37 cellular contexts compared by ENCODE assay signal in the genomic region with DNA sequence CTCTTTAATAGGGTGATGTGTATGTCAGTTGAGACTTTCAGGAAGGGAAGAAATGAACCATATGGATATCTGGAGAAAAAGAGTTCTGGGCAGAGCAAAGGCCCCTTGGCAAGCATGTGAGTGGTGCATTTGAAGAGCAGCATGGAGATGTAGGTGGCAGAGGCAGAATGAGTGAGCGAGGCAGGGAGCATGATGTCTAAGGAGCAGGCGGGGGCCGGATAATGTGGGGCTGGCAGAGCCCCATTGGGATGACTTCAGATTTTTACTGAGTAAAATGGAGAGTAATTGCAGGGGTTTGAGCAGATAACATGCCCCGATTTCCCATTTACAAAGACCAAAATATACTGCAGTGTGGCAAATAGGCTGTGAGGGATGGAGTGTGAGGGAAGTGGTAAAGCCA.
"Had no signal": no experiment of that assay in that cellular context is flagged by ENCODE, and none has a peak within 500 bp of the region (broad histone marks: within the 10 kb centered on the region; RNA-seq: fewer than 3 reads in every experiment).

No MANE protein-coding gene starts in this region.

- H3K36me3 Mint-ChIP-seq: activated CD4-positive, alpha-beta memory T cell treated with anti-CD3 and anti-CD28 coated beads for 36 hours; activated naive CD4-positive, alpha-beta T cell treated with anti-CD3 and anti-CD28 coated beads, Interleukin-2, amount 50 U/mL, for 72 hours; activated naive CD8-positive, alpha-beta T cell treated with anti-CD3 and anti-CD28 coated beads for 36 hours had no signal

- H3K4me3 ChIP-seq: adrenal gland, body of pancreas, breast epithelium had no signal

- H3K4me1 Mint-ChIP-seq: activated B cell treated with CpG ODN at 0.5 μM for 24 hours had no signal

- FAIRE-seq: astrocyte, TTC549 had no signal

- H3K9me3 Mint-ChIP-seq: activated B cell treated with CpG ODN at 0.5 μM for 24 hours; activated CD4-positive, alpha-beta memory T cell treated with anti-CD3 and anti-CD28 coated beads for 36 hours; activated CD4-positive, alpha-beta T cell treated with anti-CD3 and anti-CD28 coated beads, Interleukin-2, amount 10 ng/mL, durations not matched to agents 24 days and 14 days; activated CD8-positive, alpha-beta T cell treated with anti-CD3 and anti-CD28 coated beads for 36 hours; activated naive CD4-positive, alpha-beta T cell treated with anti-CD3 and anti-CD28 coated beads for 36 hours; activated naive CD4-positive, alpha-beta T cell treated with anti-CD3 and anti-CD28 coated beads, Interleukin-2, amount 50 U/mL, for 72 hours; activated T-cell treated with anti-CD3 and anti-CD28 coated beads, Interleukin-2, amount 50 U/mL, for 4 hours; activated T-cell treated with anti-CD3 and anti-CD28 coated beads, Interleukin-2, amount 50 U/mL, for 72 hours; activated T-helper 1 cell treated with anti-CD3 and anti-CD28 coated beads, Interleukin-12 subunit alpha, Interleukin-12 subunit beta, Interleukin-2, Interleukin-4 antibody, amounts not matched to agents 30 ng/mL and 10 ng/mL and 1 ng/mL, durations not matched to agents 14 hours and 24 hours and 36 hours; activated T-helper 17 cell treated with anti-CD3 and anti-CD28 coated beads, Interleukin-2, amount 50 U/mL, for 72 hours; T-helper 1 cell treated with Interleukin-12 subunit alpha and Interleukin-12 subunit beta and Interleukin-4 antibody, amounts not matched to agents 30 μg/mL and 1 μg/mL, for 36 hours; T-helper 2 cell treated with Interferon-gamma antibody and Interleukin-4, amounts not matched to agents 5 μg/mL and 100 μg/mL, for 36 hours had no signal

- H3K27me3 ChIP-seq: adrenal gland, body of pancreas, brain microvascular endothelial cell, breast epithelium had no signal

- H3K36me3 ChIP-seq: adrenal gland, brain microvascular endothelial cell, breast epithelium had no signal

- H3K4me3 Mint-ChIP-seq: activated B cell treated with CpG ODN at 0.5 μM for 24 hours; activated CD4-positive, alpha-beta memory T cell treated with anti-CD3 and anti-CD28 coated beads for 36 hours; activated CD4-positive, alpha-beta T cell treated with anti-CD3 and anti-CD28 coated beads, Interleukin-2, amount 10 ng/mL, durations not matched to agents 24 days and 14 days; activated CD8-positive, alpha-beta T cell treated with anti-CD3 and anti-CD28 coated beads for 36 hours; activated naive CD4-positive, alpha-beta T cell treated with anti-CD3 and anti-CD28 coated beads for 36 hours; activated naive CD8-positive, alpha-beta T cell treated with anti-CD3 and anti-CD28 coated beads for 36 hours; activated T-cell treated with anti-CD3 and anti-CD28 coated beads, Interleukin-2, amount 50 U/mL, for 4 hours; activated T-cell treated with anti-CD3 and anti-CD28 coated beads, Interleukin-2, amount 50 U/mL, for 72 hours; activated T-helper 1 cell treated with anti-CD3 and anti-CD28 coated beads, Interleukin-12 subunit alpha, Interleukin-12 subunit beta, Interleukin-2, Interleukin-4 antibody, amounts not matched to agents 30 ng/mL and 10 ng/mL and 1 ng/mL, durations not matched to agents 14 hours and 24 hours and 36 hours; activated T-helper 17 cell treated with anti-CD3 and anti-CD28 coated beads, Interleukin-2, amount 50 U/mL, for 72 hours; T-helper 1 cell treated with Interleukin-12 subunit alpha and Interleukin-12 subunit beta and Interleukin-4 antibody, amounts not matched to agents 30 μg/mL and 1 μg/mL, for 36 hours; T-helper 2 cell treated with Interferon-gamma antibody and Interleukin-4, amounts not matched to agents 5 μg/mL and 100 μg/mL, for 36 hours had no signal

- H3K27ac Mint-ChIP-seq: activated B cell treated with CpG ODN at 0.5 μM for 24 hours; activated CD4-positive, alpha-beta memory T cell treated with anti-CD3 and anti-CD28 coated beads for 36 hours; activated CD4-positive, alpha-beta T cell treated with anti-CD3 and anti-CD28 coated beads, Interleukin-2, amount 10 ng/mL, durations not matched to agents 24 days and 14 days; activated CD8-positive, alpha-beta T cell treated with anti-CD3 and anti-CD28 coated beads for 36 hours; activated naive CD4-positive, alpha-beta T cell treated with anti-CD3 and anti-CD28 coated beads for 36 hours; activated naive CD4-positive, alpha-beta T cell treated with anti-CD3 and anti-CD28 coated beads, Interleukin-2, amount 50 U/mL, for 72 hours; activated naive CD8-positive, alpha-beta T cell treated with anti-CD3 and anti-CD28 coated beads for 36 hours; activated T-cell treated with anti-CD3 and anti-CD28 coated beads, Interleukin-2, amount 50 U/mL, for 72 hours; activated T-helper 1 cell treated with anti-CD3 and anti-CD28 coated beads, Interleukin-12 subunit alpha, Interleukin-12 subunit beta, Interleukin-2, Interleukin-4 antibody, amounts not matched to agents 30 ng/mL and 10 ng/mL and 1 ng/mL, durations not matched to agents 14 hours and 24 hours and 36 hours; activated T-helper 17 cell treated with anti-CD3 and anti-CD28 coated beads, Interleukin-2, amount 50 U/mL, for 72 hours; T-helper 1 cell treated with Interleukin-12 subunit alpha and Interleukin-12 subunit beta and Interleukin-4 antibody, amounts not matched to agents 30 μg/mL and 1 μg/mL, for 36 hours; T-helper 2 cell treated with Interferon-gamma antibody and Interleukin-4, amounts not matched to agents 5 μg/mL and 100 μg/mL, for 36 hours had no signal

- DNase-seq: activated B cell treated with CpG ODN at 0.5 μM for 24 hours; activated CD4-positive, alpha-beta memory T cell treated with anti-CD3 and anti-CD28 coated beads for 36 hours; activated CD4-positive, alpha-beta T cell treated with anti-CD3 and anti-CD28 coated beads for 4 hours; activated CD4-positive, alpha-beta T cell treated with anti-CD3 and anti-CD28 coated beads, Interleukin-2, amount 10 ng/mL, durations not matched to agents 24 days and 14 days; activated CD4-positive, alpha-beta T cell treated with anti-CD3 and anti-CD28 coated beads, Interleukin-2, amount 50 U/mL, for 1 hour; activated CD4-positive, alpha-beta T cell treated with anti-CD3 and anti-CD28 coated beads, Interleukin-2, amount 50 U/mL, for 4 hours; activated CD4-positive, CD25-positive, alpha-beta regulatory T cell treated with anti-CD3 and anti-CD28 coated beads, Interleukin-2, amount 50 U/mL, for 72 hours; activated CD8-positive, alpha-beta memory T cell treated with anti-CD3 and anti-CD28 coated beads, Interleukin-2, amount 50 U/mL, for 4 hours; activated CD8-positive, alpha-beta T cell treated with anti-CD3 and anti-CD28 coated beads for 36 hours; activated effector memory CD4-positive, alpha-beta T cell treated with anti-CD3 and anti-CD28 coated beads, Interleukin-2, amount 50 U/mL, for 16 hours; activated gamma-delta T cell treated with Interleukin-2 at 50 U/mL for 16 hours; activated naive CD4-positive, alpha-beta T cell; activated naive CD4-positive, alpha-beta T cell treated with anti-CD3 and anti-CD28 coated beads for 36 hours; activated naive CD4-positive, alpha-beta T cell treated with anti-CD3 and anti-CD28 coated beads, Interleukin-2, amount 50 U/mL, for 16 hours; activated naive CD8-positive, alpha-beta T cell treated with anti-CD3 and anti-CD28 coated beads for 36 hours; activated T-cell treated with anti-CD3 and anti-CD28 coated beads for 4 hours; activated T-cell treated with anti-CD3 and anti-CD28 coated beads, Interleukin-2, amount 50 U/mL, for 1 hour; activated T-cell treated with anti-CD3 and anti-CD28 coated beads, Interleukin-2, amount 50 U/mL, for 4 hours; activated T-cell treated with anti-CD3 and anti-CD28 coated beads, Interleukin-2, amount 50 U/mL, for 72 hours; adrenal gland; amniotic stem cell; aorta; body of pancreas; brain microvascular endothelial cell; central memory CD4-positive, alpha-beta T cell; cerebellar nuclear complex; T-helper 2 cell; T-helper 9 cell had no signal

- H3K9me3 ChIP-seq: adrenal gland, body of pancreas, breast epithelium had no signal

- ATAC-seq: activated CD8-positive, alpha-beta T cell treated with anti-CD3 and anti-CD28 coated beads for 36 hours; activated naive CD4-positive, alpha-beta T cell treated with anti-CD3 and anti-CD28 coated beads, Interleukin-2, amount 50 U/mL, for 72 hours; activated T-cell treated with anti-CD3 and anti-CD28 coated beads, Interleukin-2, amount 50 U/mL, for 4 hours; activated T-cell treated with anti-CD3 and anti-CD28 coated beads, Interleukin-2, amount 50 U/mL, for 72 hours; activated T-helper 17 cell treated with anti-CD3 and anti-CD28 coated beads, Interleukin-2, amount 50 U/mL, for 72 hours; body of pancreas had no signal

- H3K4me1 ChIP-seq: adrenal gland, breast epithelium had no signal

- H3K27me3 Mint-ChIP-seq: activated B cell treated with CpG ODN at 0.5 μM for 24 hours; activated CD4-positive, alpha-beta memory T cell treated with anti-CD3 and anti-CD28 coated beads for 36 hours; activated CD8-positive, alpha-beta T cell treated with anti-CD3 and anti-CD28 coated beads for 36 hours; activated naive CD8-positive, alpha-beta T cell treated with anti-CD3 and anti-CD28 coated beads for 36 hours; activated T-helper 17 cell treated with anti-CD3 and anti-CD28 coated beads, Interleukin-2, amount 50 U/mL, for 72 hours had no signal

- H3K27ac ChIP-seq: adrenal gland, body of pancreas, brain microvascular endothelial cell, breast epithelium, VCaP had no signal
